In genomic region chr1:231763481-231763880, GRCh38 we compare ENCODE assay signal across 20 cellular contexts.
"Had no signal": no experiment of that assay in that cellular context is flagged by ENCODE, and none has a peak within 500 bp of the region (broad histone marks: within the 10 kb centered on the region; RNA-seq: fewer than 3 reads in every experiment).

No MANE protein-coding gene starts in this region.

- H3K36me3 Mint-ChIP-seq: natural killer cell treated with Interleukin-12 subunit alpha and Interleukin-12 subunit beta and Interleukin-15 and Interleukin-18, amount 100 ng/mL, for 72 hours; neural progenitor cell had no signal

- H3K27me3 Mint-ChIP-seq: natural killer cell treated with Interleukin-12 subunit alpha and Interleukin-12 subunit beta and Interleukin-15 and Interleukin-18, amount 100 ng/mL, for 72 hours; progenitor cell of endocrine pancreas had no signal

- H3K27ac Mint-ChIP-seq: natural killer cell treated with Interleukin-12 subunit alpha and Interleukin-12 subunit beta and Interleukin-15 and Interleukin-18, amount 100 ng/mL, for 72 hours; neural progenitor cell; progenitor cell of endocrine pancreas had no signal

- H3K4me3 Mint-ChIP-seq: natural killer cell treated with Interleukin-12 subunit alpha and Interleukin-12 subunit beta and Interleukin-15 and Interleukin-18, amount 100 ng/mL, for 72 hours; neural progenitor cell had no signal

- ATAC-seq: esophagus mucosa, heart left ventricle, left lobe of liver, mucosa of descending colon, pancreas, right cardiac atrium had no signal

- DNase-seq: effector memory CD4-positive, alpha-beta T cell; heart left ventricle; hypothalamus; islet precursor cell; mammary epithelial cell; mucosa of descending colon; occipital lobe; pancreas; right cardiac atrium; small intestine; stimulated activated CD4-positive, alpha-beta T cell treated with anti-CD3 and anti-CD28 coated beads, Interleukin-12 subunit alpha, Interleukin-12 subunit beta, amount 100 ng/mL, for 4 hours; stimulated activated naive CD4-positive, alpha-beta T cell; stomach; substantia nigra; transverse colon had no signal

- H3K9me3 Mint-ChIP-seq: natural killer cell treated with Interleukin-12 subunit alpha and Interleukin-12 subunit beta and Interleukin-15 and Interleukin-18, amount 100 ng/mL, for 72 hours; neural progenitor cell had no signal
